Comparison of ENCODE assay signal across 16 cellular contexts in genomic region chr2:6927186-6927585, GRCh38. TPM values are rescaled to one million over a fixed set of nuclear protein-coding genes. Genes with fewer than 3 reads are reported as not detected.
DNase-seq lines count a peak whose midpoint lies in the region; ATAC-seq, FAIRE-seq and TF ChIP-seq lines count a peak whose summit lies in the region.
"Had no signal": no experiment of that assay in that cellular context is flagged by ENCODE, and none has a peak within 500 bp of the region (broad histone marks: within the 10 kb centered on the region; RNA-seq: fewer than 3 reads in every experiment).

No MANE protein-coding gene starts in this region.

- no peaks in the 10 kb centered on the region for H3K36me3 ChIP-seq in skeletal muscle tissue (ENCODE audit: control insufficient read depth in 3 of 3, insufficient read depth in 3 of 3, low read length in 3 of 3)
- H3K36me3 ChIP-seq: neutrophil had no signal

- no peaks in the 10 kb centered on the region for H3K9me3 ChIP-seq in skeletal muscle tissue (ENCODE audit: control insufficient read depth in 3 of 3, low read length in 3 of 3)
- H3K9me3 ChIP-seq: neutrophil had no signal

- H3K27me3 ChIP-seq in layer of hippocampus (ENCODE audit: control insufficient read depth, insufficient read depth, low read length), result no peaks in the 10 kb centered on the region
- no peaks in the 10 kb centered on the region for H3K27me3 ChIP-seq in skeletal muscle tissue (ENCODE audit: control insufficient read depth in 3 of 3, insufficient read depth in 3 of 3, low read length in 3 of 3)
- H3K27me3 ChIP-seq: neutrophil had no signal

- no peak overlapping the region for H3K4me3 ChIP-seq in skeletal muscle tissue (ENCODE audit: low read length in 3 of 3)

- H3K27ac Mint-ChIP-seq in activated T-helper 17 cell treated with anti-CD3 and anti-CD28 coated beads, Interleukin-2, amount 50 U/mL, for 72 hours, result no peak overlapping the region
- H3K27ac Mint-ChIP-seq in HFFc6, result no peak overlapping the region

- peaks cover 31 to 58% (median 31%) of the 10 kb centered on the region in 3 donors for H3K4me1 ChIP-seq in skeletal muscle tissue (ENCODE audit: control insufficient read depth in 3 of 3, insufficient read depth in 3 of 3, low read length in 3 of 3)

- H3K36me3 Mint-ChIP-seq in activated T-helper 17 cell treated with anti-CD3 and anti-CD28 coated beads, Interleukin-2, amount 50 U/mL, for 72 hours (ENCODE audit: low read depth), result peaks cover 18% of the 10 kb centered on the region
- peaks cover 10% of the 10 kb centered on the region; the same call in 1 of the 2 replicates for H3K36me3 Mint-ChIP-seq in HFFc6 (ENCODE audit: low read depth)

- no peaks in the 10 kb centered on the region for H3K27me3 Mint-ChIP-seq in activated T-helper 17 cell treated with anti-CD3 and anti-CD28 coated beads, Interleukin-2, amount 50 U/mL, for 72 hours
- no peaks in the 10 kb centered on the region for H3K27me3 Mint-ChIP-seq in HFFc6 (ENCODE audit: insufficient read depth)

- TF ChIP-seq CTCF in D721Med (IDR thresholded peaks at IDR 0.05; ENCODE audit: insufficient read depth, missing control alignments), result no peak
- TF ChIP-seq CTCF in HFFc6 (IDR thresholded peaks at IDR 0.05), result no peak

- no peak for ATAC-seq in activated T-helper 17 cell treated with anti-CD3 and anti-CD28 coated beads, Interleukin-2, amount 50 U/mL, for 72 hours (replicated peaks)
- ATAC-seq in HG03108 (IDR thresholded peaks at IDR 0.05; ENCODE audit: unreplicated experiment), result no peak

- H3K9ac ChIP-seq in skeletal muscle tissue (ENCODE audit: low read depth in 1 of 3, low read length in 3 of 3), result peak overlapping the region in 2 of 3 donors; percentile 8 to 65

- H3K4me1 Mint-ChIP-seq in activated T-helper 17 cell treated with anti-CD3 and anti-CD28 coated beads, Interleukin-2, amount 50 U/mL, for 72 hours, result peaks cover 41% of the 10 kb centered on the region
- no peaks in the 10 kb centered on the region for H3K4me1 Mint-ChIP-seq in HFFc6 (ENCODE audit: low read depth)

- no peak overlapping the region for H3K4me3 Mint-ChIP-seq in activated T-helper 17 cell treated with anti-CD3 and anti-CD28 coated beads, Interleukin-2, amount 50 U/mL, for 72 hours
- H3K4me3 Mint-ChIP-seq in HFFc6, result no peak overlapping the region

- H3K27ac ChIP-seq in caudate nucleus (ENCODE audit: low read depth, low read length) (peak overlapping the region; percentile 68), layer of hippocampus (ENCODE audit: low read depth, low read length) (peak overlapping the region; percentile 42), skeletal muscle tissue (ENCODE audit: low read depth, low read length) (no peak overlapping the region)
- H3K27ac ChIP-seq: HL-60, neutrophil had no signal

- no peaks in the 10 kb centered on the region for H3K9me3 Mint-ChIP-seq in activated T-helper 17 cell treated with anti-CD3 and anti-CD28 coated beads, Interleukin-2, amount 50 U/mL, for 72 hours
- peaks cover 69% of the 10 kb centered on the region for H3K9me3 Mint-ChIP-seq in HFFc6

- DNase-seq in D721Med (ENCODE audit: insufficient read length, low spot score) (peak; percentile 76), caudate nucleus (lab: John Stamatoyannopoulos, UW) (peak in 1 of 61 donors; percentile 96), HFFc6 (no peak), T-helper 9 cell (no peak)
- DNase-seq: activated CD4-positive, CD25-positive, alpha-beta regulatory T cell treated with anti-CD3 and anti-CD28 coated beads, Interleukin-2, amount 50 U/mL, for 72 hours; EL; NCI-H2081; NK-92 treated with Interleukin-12 subunit alpha and Interleukin-12 subunit beta, amount 100 ng/mL, for 24 hours had no signal

- peak; percentile 94 for FAIRE-seq in D721Med (lab: Jason Lieb, UNC)
- FAIRE-seq: GM18507, urothelium cell line had no signal

RNA-seq across cellular contexts. Expression of gene RNF144A, which starts 10.0 kb away (rescaled TPM):
- 16.2 TPM for total RNA-seq in skeletal muscle tissue
- 10 to 100 TPM; 13.6 to 29.2 TPM for total RNA-seq in activated T-helper 17 cell treated with anti-CD3 and anti-CD28 coated beads, Interleukin-2, amount 50 U/mL, for 72 hours
- not detected for total RNA-seq in HFFc6 (2021; fragmentation: NEBNext Ultra II Directional; extraction: Animal tissue kit (Norgen Biotek cat#: 25700))

RNA-seq across cellular contexts. Expression of gene RSAD2, which starts 49.6 kb away (rescaled TPM):
- total RNA-seq in skeletal muscle tissue, result 6.8 TPM
- total RNA-seq in activated T-helper 17 cell treated with anti-CD3 and anti-CD28 coated beads, Interleukin-2, amount 50 U/mL, for 72 hours, result 1 to 10 TPM; 2.8 to 4.5 TPM
- total RNA-seq in HFFc6 (2021; fragmentation: NEBNext Ultra II Directional; extraction: Animal tissue kit (Norgen Biotek cat#: 25700)), result not detected

Comparison
In these comparisons a context has a peak if more than half of its experiments do, and no peak if none do; other contexts are left out.
1. RNA of gene RNF144A, which starts 10.0 kb away (total RNA-seq): 13.6 to 29.2 TPM in activated T-helper 17 cell treated with anti-CD3 and anti-CD28 coated beads, Interleukin-2, amount 50 U/mL, for 72 hours and 16.2 TPM in skeletal muscle tissue (single experiment); not detected in HFFc6; every median in the first group is over 10 times any median in the second.